Comparison of ENCODE assay signal across 8 cellular contexts in genomic region chr16:46883690-46884512, GRCh38. TPM values are rescaled to one million over a fixed set of nuclear protein-coding genes. Genes with fewer than 3 reads are reported as not detected.
DNase-seq lines count a peak whose midpoint lies in the region; ATAC-seq and TF ChIP-seq lines count a peak whose summit lies in the region.

GPT2 (plus strand) TSS chr16:46884362; CDS start chr16:46884716, 354 bp downstream.

- H3K27me3 ChIP-seq in suprapubic skin, result no peaks in the 10 kb centered on the region

- no peaks in the 10 kb centered on the region for H3K36me3 Mint-ChIP-seq in activated naive CD4-positive, alpha-beta T cell treated with anti-CD3 and anti-CD28 coated beads, Interleukin-2, amount 50 U/mL, for 72 hours

- DNase-seq in HFF-Myc (ENCODE audit: extremely low read depth, low read depth), result peak; percentile 72
- DNase-seq in NAMALWA (ENCODE audit: low spot score), result peak; percentile 94
- no peak for DNase-seq in SK-N-MC (ENCODE audit: low read depth, low spot score)
- peak; percentile 79 to 88 for DNase-seq in activated naive CD4-positive, alpha-beta T cell treated with anti-CD3 and anti-CD28 coated beads, Interleukin-2, amount 50 U/mL, for 72 hours (ENCODE audit: low spot score in 2 of 2)
- DNase-seq in glomerular endothelial cell (ENCODE audit: extremely low read depth, low read depth, low spot score), result peak; percentile 36
- DNase-seq in occipital lobe (lab: John Stamatoyannopoulos, UW), result peak; percentile 98
- DNase-seq in suprapubic skin (ENCODE audit: low spot score in 2 of 2), result peak; percentile 96

- no peak for TF ChIP-seq EP300 in suprapubic skin (IDR thresholded peaks at IDR 0.05)

- no peak within 1 kb of the TSS for H3K27ac ChIP-seq in SK-N-MC
- peak within 1 kb of the TSS; percentile 76 for H3K27ac ChIP-seq in suprapubic skin

- peaks cover 47% of the 10 kb centered on the region for H3K4me1 ChIP-seq in suprapubic skin

- H3K4me3 ChIP-seq in GM08714 (ENCODE audit: low read length) (peak within 1 kb of the TSS; percentile 76), HFF-Myc (replicated peaks; ENCODE audit: low read depth, low read length) (peak within 1 kb of the TSS; percentile 67), SK-N-MC (peak within 1 kb of the TSS; percentile 77), suprapubic skin (peak within 1 kb of the TSS; percentile 95)

- peak; percentile 94 to 98 for ATAC-seq in activated naive CD4-positive, alpha-beta T cell treated with anti-CD3 and anti-CD28 coated beads, Interleukin-2, amount 50 U/mL, for 72 hours

- peak within 1 kb of the TSS; percentile 74 to 76 for H3K27ac Mint-ChIP-seq in activated naive CD4-positive, alpha-beta T cell treated with anti-CD3 and anti-CD28 coated beads, Interleukin-2, amount 50 U/mL, for 72 hours

- under 1% methylated on average over 19 of the region's 75 CpGs for WGBS in suprapubic skin

- no peaks in the 10 kb centered on the region for H3K9me3 Mint-ChIP-seq in activated naive CD4-positive, alpha-beta T cell treated with anti-CD3 and anti-CD28 coated beads, Interleukin-2, amount 50 U/mL, for 72 hours

- H3K36me3 ChIP-seq in SK-N-MC (ENCODE audit: insufficient read depth, low read length) (no peaks in the 10 kb centered on the region), suprapubic skin (no peaks in the 10 kb centered on the region)

- no peak within 1 kb of the TSS for H3K9ac ChIP-seq in SK-N-MC (ENCODE audit: insufficient read length)

- TF ChIP-seq CTCF in HFF-Myc (IDR thresholded peaks at IDR 0.05; ENCODE audit: low read depth, low read length, missing control alignments) (no peak), suprapubic skin (IDR thresholded peaks at IDR 0.05) (no peak)

- H3K9me3 ChIP-seq in SK-N-MC (ENCODE audit: low read depth, low read length), result no peaks in the 10 kb centered on the region
- H3K9me3 ChIP-seq in suprapubic skin, result no peaks in the 10 kb centered on the region

- no peak for TF ChIP-seq POLR2A in suprapubic skin (IDR thresholded peaks at IDR 0.05)

RNA-seq across cellular contexts. Expression of gene GPT2, which starts in this region (rescaled TPM):
- 10 to 100 TPM in 1 of 2 donors, 1 to 10 TPM in 1; 4.6 to 11.1 TPM for total RNA-seq in activated naive CD4-positive, alpha-beta T cell treated with anti-CD3 and anti-CD28 coated beads, Interleukin-2, amount 50 U/mL, for 72 hours
- total RNA-seq in glomerular endothelial cell, result 8.3 and 11.0 TPM in 2 replicates
- total RNA-seq in occipital lobe, result 20.7 TPM
- 100 to 1,000 TPM in 1 of 4 donors, 10 to 100 TPM in 3; 65.7 to 100 (median 85.0) TPM for total RNA-seq in suprapubic skin
